In the genomic region with DNA sequence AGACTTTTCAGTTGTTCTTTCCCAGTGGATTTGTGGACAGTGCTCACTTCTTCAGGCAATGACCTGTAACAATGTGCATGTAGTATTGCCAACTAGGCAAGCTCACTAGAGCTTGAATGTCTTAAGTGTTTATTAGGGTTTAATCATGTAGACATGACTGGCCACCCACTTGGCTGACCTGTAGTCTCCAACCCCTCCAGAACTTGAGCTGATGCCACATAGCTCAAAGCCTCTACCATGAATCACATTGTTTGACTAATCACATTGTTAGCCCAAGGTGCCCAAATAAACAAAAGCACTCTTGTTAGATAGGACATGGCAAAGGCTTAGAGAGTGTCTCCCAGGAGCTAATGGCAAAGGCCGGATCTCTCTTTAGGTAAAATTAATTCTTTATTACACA, we compare ENCODE assay signal across 12 cellular contexts.
DNase-seq lines count a peak whose midpoint lies in the region; ATAC-seq and TF ChIP-seq lines count a peak whose summit lies in the region.
"Had no signal": no experiment of that assay in that cellular context is flagged by ENCODE, and none has a peak within 500 bp of the region (broad histone marks: within the 10 kb centered on the region; RNA-seq: fewer than 3 reads in every experiment).

No MANE protein-coding gene starts in this region.

- H3K9me3 Mint-ChIP-seq in glutamatergic neuron (ENCODE audit: unreplicated experiment) = peaks cover 5% of the 10 kb centered on the region

- peaks cover 10% of the 10 kb centered on the region for H3K4me1 Mint-ChIP-seq in glutamatergic neuron (ENCODE audit: low read depth, unreplicated experiment)

- no peak for ATAC-seq in GM21526 (IDR thresholded peaks at IDR 0.05; ENCODE audit: low FRiP score, unreplicated experiment)
- ATAC-seq: natural killer cell treated with Interleukin-12 subunit alpha and Interleukin-12 subunit beta and Interleukin-15 and Interleukin-18, amount 100 ng/mL, for 72 hours had no signal

- TF ChIP-seq CTCF in cardiac fibroblast (IDR thresholded peaks at IDR 0.05; ENCODE audit: low read depth, low read length) (no peak), glutamatergic neuron (IDR thresholded peaks at IDR 0.05; ENCODE audit: partially characterized antibody, unreplicated experiment) (no peak)

- peaks cover 15% of the 10 kb centered on the region for H3K36me3 Mint-ChIP-seq in glutamatergic neuron (ENCODE audit: unreplicated experiment)

- no peak overlapping the region for H3K4me3 Mint-ChIP-seq in glutamatergic neuron (ENCODE audit: unreplicated experiment)
- H3K4me3 Mint-ChIP-seq: natural killer cell treated with Interleukin-12 subunit alpha and Interleukin-12 subunit beta and Interleukin-15 and Interleukin-18, amount 100 ng/mL, for 72 hours had no signal

- no peak overlapping the region for H3K4me3 ChIP-seq in cardiac fibroblast (replicated peaks in 1 of 2; ENCODE audit: low read depth in 2 of 2, low read length in 2 of 2)

- peak; percentile 85 for DNase-seq in EH (ENCODE audit: low read depth)
- peak; percentile 64 for DNase-seq in NCI-H226
- peak; percentile 56 to 63 for DNase-seq in cardiac fibroblast (ENCODE audit: low read depth in 2 of 2)
- DNase-seq in renal cortical epithelial cell (ENCODE audit: low read depth) = peak; percentile 96
- no peak for DNase-seq in HuH-7.5 (ENCODE audit: low spot score)
- no peak for DNase-seq in glutamatergic neuron
- DNase-seq: kidney, NCI-H2081 treated with DMSO at 0.1 percent for 48 hours, RPMI8226, WERI-Rb-1 had no signal

- H3K27ac Mint-ChIP-seq in glutamatergic neuron (ENCODE audit: unreplicated experiment) = no peak overlapping the region
- H3K27ac Mint-ChIP-seq: natural killer cell treated with Interleukin-12 subunit alpha and Interleukin-12 subunit beta and Interleukin-15 and Interleukin-18, amount 100 ng/mL, for 72 hours had no signal

- H3K27me3 Mint-ChIP-seq in glutamatergic neuron (ENCODE audit: unreplicated experiment) = no peaks in the 10 kb centered on the region
- H3K27me3 Mint-ChIP-seq: natural killer cell treated with Interleukin-12 subunit alpha and Interleukin-12 subunit beta and Interleukin-15 and Interleukin-18, amount 100 ng/mL, for 72 hours had no signal

Comparison
In these comparisons a context has a peak if more than half of its experiments do, and no peak if none do; other contexts are left out.
1. DNase-seq: peak in EH (single experiment), NCI-H226 (single experiment), cardiac fibroblast (2 of 2) and renal cortical epithelial cell (single experiment); none in HuH-7.5 (single experiment) and glutamatergic neuron (single experiment).